In genomic region chr19:19274716-19275115, GRCh38 we compare ENCODE assay signal across 17 cellular contexts. TPM values are rescaled to one million over a fixed set of nuclear protein-coding genes. Genes with fewer than 3 reads are reported as not detected.
"Had no signal": no experiment of that assay in that cellular context is flagged by ENCODE, and none has a peak within 500 bp of the region (broad histone marks: within the 10 kb centered on the region; RNA-seq: fewer than 3 reads in every experiment).

No MANE protein-coding gene starts in this region.

- H3K9me3 ChIP-seq: adrenal gland, tibial nerve had no signal

- H3K4me1 ChIP-seq: adrenal gland had no signal

- DNase-seq: activated CD4-positive, CD25-positive, alpha-beta regulatory T cell; activated naive CD4-positive, alpha-beta T cell treated with anti-CD3 and anti-CD28 coated beads, Interleukin-2, amount 50 U/mL, for 16 hours; activated T-cell treated with anti-CD3 and anti-CD28 coated beads, Interleukin-2, amount 50 U/mL, for 1 hour; adrenal gland; central memory CD4-positive, alpha-beta T cell; cortex of kidney; effector memory CD8-positive, alpha-beta T cell; hippocampal formation; naive thymus-derived CD4-positive, alpha-beta T cell; right cardiac atrium had no signal

- H3K27ac ChIP-seq: adrenal gland, epithelial cell of prostate, tibial nerve had no signal

- H3K4me3 Mint-ChIP-seq: effector memory CD8-positive, alpha-beta T cell; naive thymus-derived CD4-positive, alpha-beta T cell; stimulated activated effector memory CD8-positive, alpha-beta T cell treated with anti-CD3 and anti-CD28 coated beads, Interleukin-12 subunit alpha, Interleukin-12 subunit beta, amount 100 ng/mL, for 72 hours; T-helper 1 cell treated with Interleukin-12 subunit alpha and Interleukin-12 subunit beta and Interleukin-4 antibody, amounts not matched to agents 30 μg/mL and 1 μg/mL, for 36 hours had no signal

- FAIRE-seq: TTC549 had no signal

- ATAC-seq: effector memory CD8-positive, alpha-beta T cell; naive thymus-derived CD4-positive, alpha-beta T cell; right cardiac atrium had no signal

- H3K4me3 ChIP-seq: adrenal gland, tibial nerve had no signal

- H3K9me3 Mint-ChIP-seq: effector memory CD8-positive, alpha-beta T cell; naive thymus-derived CD4-positive, alpha-beta T cell; stimulated activated effector memory CD8-positive, alpha-beta T cell treated with anti-CD3 and anti-CD28 coated beads, Interleukin-12 subunit alpha, Interleukin-12 subunit beta, amount 100 ng/mL, for 72 hours; T-helper 1 cell treated with Interleukin-12 subunit alpha and Interleukin-12 subunit beta and Interleukin-4 antibody, amounts not matched to agents 30 μg/mL and 1 μg/mL, for 36 hours had no signal

- H3K27ac Mint-ChIP-seq: effector memory CD8-positive, alpha-beta T cell; naive thymus-derived CD4-positive, alpha-beta T cell; progenitor cell of endocrine pancreas; T-helper 1 cell treated with Interleukin-12 subunit alpha and Interleukin-12 subunit beta and Interleukin-4 antibody, amounts not matched to agents 30 μg/mL and 1 μg/mL, for 36 hours had no signal

- H3K27me3 ChIP-seq: adrenal gland, tibial nerve had no signal

RNA-seq across cellular contexts. Expression of gene TM6SF2, which starts 1.6 kb away (rescaled TPM):
- total RNA-seq: lung microvascular endothelial cell had no signal
- polyA plus RNA-seq: naive thymus-derived CD4-positive, alpha-beta T cell had no signal
